ENCODE assay signal across 33 cellular contexts in the genomic region with DNA sequence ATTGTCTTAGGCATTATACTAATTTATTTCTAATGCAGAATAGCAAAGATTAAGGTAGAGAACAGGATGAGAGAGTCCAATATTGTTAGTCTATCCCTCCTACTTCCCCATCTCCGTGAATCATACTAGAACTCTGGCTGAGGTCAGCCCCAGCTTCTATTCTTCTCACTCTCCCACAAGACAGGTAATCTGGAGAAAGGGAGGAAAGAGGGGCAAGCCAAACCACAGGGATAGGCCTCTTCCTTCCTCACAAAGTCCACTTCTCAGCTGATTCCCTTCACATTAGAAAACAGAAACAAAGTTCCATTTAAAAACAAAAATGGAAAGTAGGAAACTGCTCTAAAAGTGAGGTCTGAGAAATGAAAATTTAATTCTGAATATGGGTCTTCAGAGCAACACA.
DNase-seq lines count a peak whose midpoint lies in the region; ATAC-seq, FAIRE-seq and TF ChIP-seq lines count a peak whose summit lies in the region.
"Had no signal": no experiment of that assay in that cellular context is flagged by ENCODE, and none has a peak within 500 bp of the region (broad histone marks: within the 10 kb centered on the region; RNA-seq: fewer than 3 reads in every experiment).

No MANE protein-coding gene starts in this region.

- POLR2A ChIA-PET in A549 (lab: Yijun Ruan, JAX) (no interaction called here), K562 (lab: Yijun Ruan, JAX) (interaction anchor here (4.0 kb wide), 1 partner anchor 11 kb away, joined by 29 read pairs; no protein-coding TSS in a partner anchor)

- peak overlapping the region; percentile 69 for H2AFZ ChIP-seq in K562 (ENCODE audit: low read depth, low read length)

- no peak for TF ChIP-seq CTCF in A549 (IDR thresholded peaks at IDR 0.05)
- no peak for TF ChIP-seq CTCF in K562 (IDR thresholded peaks at IDR 0.05 in 2 of 3, conservative IDR thresholded peaks at IDR 0.05 in 1 of 3; ENCODE audit: insufficient read depth in 2 of 3, low read depth in 1 of 3, low read length in 3 of 3)
- TF ChIP-seq CTCF in gastrocnemius medialis (IDR thresholded peaks at IDR 0.05 in 4 of 5, conservative IDR thresholded peaks at IDR 0.05 in 1 of 5): no peak

- TF ChIP-seq EP300 in A549 (IDR thresholded peaks at IDR 0.05) (no peak), K562 (IDR thresholded peaks at IDR 0.05; ENCODE audit: low read length) (no peak)

- no peaks in the 10 kb centered on the region for H4K20me1 ChIP-seq in K562 (replicated peaks; ENCODE audit: control insufficient read depth, insufficient read depth, low read length)

- H3K36me3 ChIP-seq in K562 (ENCODE audit: control insufficient read depth, insufficient read depth, low read length) (no peaks in the 10 kb centered on the region), gastrocnemius medialis (no peaks in the 10 kb centered on the region)
- H3K36me3 ChIP-seq: ascending aorta, HAP-1, pancreas, SJSA1, upper lobe of left lung had no signal

- no TSS peak for BruUV-seq in K562 (replicated peaks; lab: Mats Ljungman, UMichigan)

- no peaks in the 10 kb centered on the region for H3K79me2 ChIP-seq in K562 (ENCODE audit: control insufficient read depth, insufficient read depth, low read length)

- DNase-seq in A549 (ENCODE audit: low read depth in 1 of 2, low spot score in 1 of 2) (no peak), KBM-7 (peak; percentile 42), K562 (ENCODE audit: extremely low read depth in 1 of 4, low spot score in 3 of 4) (no peak), kidney tubule cell (ENCODE audit: low spot score) (peak; percentile 79), DMS153 (lab: John Stamatoyannopoulos, UW) (no peak), gastrocnemius medialis (no peak), NAMALWA (ENCODE audit: low spot score) (no peak)
- DNase-seq: activated CD4-positive, alpha-beta T cell treated with anti-CD3 and anti-CD28 coated beads, Interleukin-2, amount 50 U/mL, for 1 hour; activated CD4-positive, CD25-positive, alpha-beta regulatory T cell; activated gamma-delta T cell treated with Interleukin-2 at 50 U/mL for 16 hours; activated T-cell treated with anti-CD3 and anti-CD28 coated beads, Interleukin-2, amount 50 U/mL, for 24 hours; AML-193; CD4-positive, CD25-positive, alpha-beta regulatory T cell; immature natural killer cell; mesendoderm; NCI-H1092; NCI-H187; NCI-H2171; NCI-H510A treated with DMSO at 0.1 percent for 48 hours; pancreas; stimulated activated naive CD4-positive, alpha-beta T cell; T-helper 9 cell; upper lobe of left lung had no signal

- peak; percentile 39 for FAIRE-seq in A549 (lab: Jason Lieb, UNC)
- no peak for FAIRE-seq in K562 (lab: Jason Lieb, UNC)
- FAIRE-seq: A204.1, endometrium, GM12891, pancreas had no signal

- no peak overlapping the region for H3K4me3 ChIP-seq in A549
- no peak overlapping the region for H3K4me3 ChIP-seq in K562
- no peak overlapping the region for H3K4me3 ChIP-seq in gastrocnemius medialis
- H3K4me3 ChIP-seq: ascending aorta, HAP-1, pancreas, SJSA1, smooth muscle cell, upper lobe of left lung had no signal

- TF ChIP-seq POLR2A in A549 (IDR thresholded peaks at IDR 0.05; ENCODE audit: low read length) (no peak), K562 (conservative IDR thresholded peaks at IDR 0.05) (no peak), gastrocnemius medialis (IDR thresholded peaks at IDR 0.05) (no peak)

- 40% methylated on average over 1 of the region's 1 CpG for WGBS in A549 (ENCODE audit: missing lambda C conversion rate)
- 26% methylated on average over 1 of the region's 1 CpG for WGBS in K562 (ENCODE audit: insufficient coverage, low coverage, missing lambda C conversion rate)

- H3K9me1 ChIP-seq in K562 (ENCODE audit: control insufficient read depth, insufficient read depth, low read length): no peaks in the 10 kb centered on the region

- H3K27ac ChIP-seq in A549 (peak overlapping the region; percentile 95 to 97), K562 (ENCODE audit: extremely low read depth, low read depth, low read length) (peak overlapping the region; percentile 13; the same call in 1 of the 3 replicates), gastrocnemius medialis (no peak overlapping the region)
- H3K27ac ChIP-seq: ascending aorta, pancreas, RWPE1, SJSA1, upper lobe of left lung had no signal

- no peaks in the 10 kb centered on the region for H3K27me3 ChIP-seq in K562 (ENCODE audit: control insufficient read depth in 2 of 2, insufficient read depth in 2 of 2, low read length in 2 of 2)
- H3K27me3 ChIP-seq in gastrocnemius medialis: no peaks in the 10 kb centered on the region
- H3K27me3 ChIP-seq: ascending aorta, pancreas, SJSA1, upper lobe of left lung had no signal

- CTCF ChIA-PET in A549 (lab: Yijun Ruan, JAX) (interaction anchor here (1.0 kb wide), 2 partner anchors 26 to 51 kb away, joined by 3 read pairs; no protein-coding TSS in a partner anchor), K562 (lab: Yijun Ruan, JAX; ENCODE audit: low intra/inter-chr PET ratio) (no interaction called here)

- TF ChIP-seq RAD21 in A549 (conservative IDR thresholded peaks at IDR 0.05 in 1 of 2, IDR thresholded peaks at IDR 0.05 in 1 of 2) (no peak), K562 (CRISPR knock-in tag; conservative IDR thresholded peaks at IDR 0.05 in 1 of 2, IDR thresholded peaks at IDR 0.05 in 1 of 2) (no peak)

- H3K4me2 ChIP-seq in A549 (peak overlapping the region; percentile 72), K562 (ENCODE audit: insufficient read depth, low read length) (no peak overlapping the region)
- H3K4me2 ChIP-seq: smooth muscle cell had no signal

- intact Hi-C loops in K562 (cut with micrococcal nuclease): no loop called here
- intact Hi-C loops in gastrocnemius medialis (cut with DNase I; ENCODE audit: low total_unique reads): no loop called here

- H3K9me3 ChIP-seq in A549: no peaks in the 10 kb centered on the region
- no peaks in the 10 kb centered on the region; the same call in 1 of the 2 replicates for H3K9me3 ChIP-seq in K562 (replicated peaks; ENCODE audit: control insufficient read depth, insufficient read depth, low read depth, low read length)
- no peaks in the 10 kb centered on the region for H3K9me3 ChIP-seq in gastrocnemius medialis
- H3K9me3 ChIP-seq: ascending aorta, HAP-1, pancreas, SJSA1, upper lobe of left lung had no signal

- H3K9ac ChIP-seq in K562 (ENCODE audit: insufficient read depth in 1 of 2, low read depth in 2 of 2, low read length in 2 of 2): no peak overlapping the region

- H3K4me1 ChIP-seq in A549 (peaks cover 100% of the 10 kb centered on the region), K562 (replicated peaks in 1 of 2; ENCODE audit: control insufficient read depth in 2 of 2, insufficient read depth in 2 of 2, low read length in 2 of 2) (peaks cover 11 to 38% of the 10 kb centered on the region in 2 experiments), gastrocnemius medialis (peaks cover 0 to 4% of the 10 kb centered on the region in 2 donors)
- H3K4me1 ChIP-seq: ascending aorta, upper lobe of left lung had no signal

- ATAC-seq in A549: no peak
- ATAC-seq in K562: no peak
- ATAC-seq in GM18870 (IDR thresholded peaks at IDR 0.05; ENCODE audit: unreplicated experiment): no peak
- no peak for ATAC-seq in gastrocnemius medialis
- ATAC-seq: left lobe of liver, pancreas had no signal

- in situ Hi-C loops in KBM-7 (cut with MboI; ENCODE audit: low pct_unique_long_range_greater_than_20kb, low sequenced_read_pairs): no loop called here
- in situ Hi-C loops in K562 (cut with MboI): no loop called here
- in situ Hi-C loops in gastrocnemius medialis (cut with MboI; ENCODE audit: low sequenced_read_pairs in 4 of 4): no loop called here

TF ChIP-seq in A549, 52 proteins besides CTCF, POLR2A, EP300 and RAD21 (continues in another document):
- TF ChIP-seq, protein P1, sequence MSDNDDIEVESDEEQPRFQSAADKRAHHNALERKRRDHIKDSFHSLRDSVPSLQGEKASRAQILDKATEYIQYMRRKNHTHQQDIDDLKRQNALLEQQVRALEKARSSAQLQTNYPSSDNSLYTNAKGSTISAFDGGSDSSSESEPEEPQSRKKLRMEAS (IDR thresholded peaks at IDR 0.05): peak; percentile 19; the same call in 1 of the 2 replicates

TF ChIP-seq in K562, 482 proteins besides CTCF, POLR2A, EP300 and RAD21:
- no peak for TF ChIP-seq MYNN (IDR thresholded peaks at IDR 0.05)
- TF ChIP-seq MYNN (CRISPR knock-in tag; IDR thresholded peaks at IDR 0.05): no peak
- TF ChIP-seq NCOA6 (IDR thresholded peaks at IDR 0.05): no peak
- no peak for TF ChIP-seq NFXL1 (CRISPR knock-in tag; IDR thresholded peaks at IDR 0.05)
- TF ChIP-seq ZNF445 (CRISPR knock-in tag; IDR thresholded peaks at IDR 0.05; ENCODE audit: low read depth): no peak
- TF ChIP-seq CBFA2T3 (IDR thresholded peaks at IDR 0.05): no peak
- no peak for TF ChIP-seq ATF1 (CRISPR knock-in tag; IDR thresholded peaks at IDR 0.05)
- TF ChIP-seq ATF1 (tag; IDR thresholded peaks at IDR 0.05): no peak
- no peak for TF ChIP-seq GTF2A2 (tag; IDR thresholded peaks at IDR 0.05)

Comparison
In these comparisons a context has a peak if more than half of its experiments do, and no peak if none do; other contexts are left out.
1. DNase-seq: peak in KBM-7 (single experiment) and kidney tubule cell (single experiment); none in A549 (0 of 2), K562 (0 of 4), DMS153 (single experiment), gastrocnemius medialis (0 of 2) and NAMALWA (single experiment).
2. H3K27ac ChIP-seq: peak in A549 (2 of 2) and K562 (single experiment); none in gastrocnemius medialis (0 of 4).